In the genomic region with DNA sequence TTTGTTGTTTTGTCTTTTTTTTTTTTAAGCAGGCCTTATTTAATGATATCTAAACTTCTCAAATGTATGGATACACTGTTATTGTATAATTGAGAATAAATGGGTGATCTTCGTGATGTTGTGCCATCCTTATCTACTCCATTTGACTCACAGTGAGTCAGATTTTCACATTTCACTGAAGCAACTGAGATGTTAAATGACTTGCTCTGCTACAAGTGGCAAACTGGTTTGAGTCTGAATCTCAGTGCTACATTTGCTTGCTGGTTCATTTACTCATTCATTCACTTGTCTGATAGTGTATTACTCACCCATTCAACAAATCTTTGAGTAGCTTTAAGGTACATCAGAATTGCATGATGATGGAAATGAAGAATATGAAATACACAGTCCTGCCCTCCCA, we compare ENCODE assay signal across 1 cellular context.
TF ChIP-seq lines count a peak whose summit lies in the region.

No MANE protein-coding gene starts in this region.

TF ChIP-seq in neural cell, 6 proteins besides CTCF, POLR2A, EP300 and RAD21 (continued from another document):
- TF ChIP-seq EZH2 (IDR thresholded peaks at IDR 0.05; ENCODE audit: borderline replicate concordance, insufficient read depth, low read length, poor library complexity, severe bottlenecking) (no peak), SMC3 (conservative IDR thresholded peaks at IDR 0.05; ENCODE audit: poor library complexity) (no peak), TAF1 (IDR thresholded peaks at IDR 0.05; ENCODE audit: low read depth) (no peak), POLR2AphosphoS5 (IDR thresholded peaks at IDR 0.05) (no peak), MXI1 (conservative IDR thresholded peaks at IDR 0.05; ENCODE audit: poor library complexity, severe bottlenecking) (no peak)
